8 cellular contexts compared by ENCODE assay signal in the genomic region with DNA sequence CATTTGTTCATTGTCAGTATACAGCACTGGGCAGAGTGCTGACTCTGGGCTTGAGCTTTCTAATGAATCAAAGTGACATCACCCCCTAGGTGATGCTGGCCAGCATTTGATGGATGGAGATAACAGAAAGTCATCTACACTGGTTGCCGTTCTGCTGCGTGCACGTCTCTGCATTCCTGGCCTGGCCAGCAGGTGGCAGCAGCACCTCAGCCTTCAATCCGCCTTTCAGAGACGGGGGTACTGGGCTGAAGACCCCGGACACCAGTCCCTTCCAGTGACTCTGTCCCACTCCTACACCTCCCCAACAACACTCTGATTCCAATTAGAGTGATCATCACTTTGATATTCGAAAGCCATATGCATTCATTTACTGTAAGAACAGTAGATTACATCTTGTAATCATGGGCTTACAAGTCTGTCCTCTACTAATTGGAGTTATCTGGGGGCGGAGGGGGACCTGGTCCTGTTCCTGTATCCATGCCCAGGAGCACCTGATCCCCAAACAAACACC. TPM values are rescaled to one million over a fixed set of nuclear protein-coding genes. Genes with fewer than 3 reads are reported as not detected.
DNase-seq lines count a peak whose midpoint lies in the region; ATAC-seq and TF ChIP-seq lines count a peak whose summit lies in the region.

No MANE protein-coding gene starts in this region.

- no peak overlapping the region for H3K9ac ChIP-seq in DND-41 (ENCODE audit: low read depth, low read length)

- peak; percentile 87 for ATAC-seq in DND-41 (ENCODE audit: insufficient read depth, low read depth)
- ATAC-seq in upper lobe of right lung, result peak; percentile 81
- no peak for ATAC-seq in GM21576 (IDR thresholded peaks at IDR 0.05; ENCODE audit: unreplicated experiment)

- no TSS peak for BruUV-seq in PC-9 (replicated peaks; lab: Mats Ljungman, UMichigan)

- H3K27me3 ChIP-seq in DND-41 (ENCODE audit: insufficient read depth, low read length, poor library complexity) (no peaks in the 10 kb centered on the region), PC-9 (ENCODE audit: insufficient read depth, low read depth) (no peaks in the 10 kb centered on the region), upper lobe of right lung (no peaks in the 10 kb centered on the region)

- H3K36me3 ChIP-seq in DND-41 (ENCODE audit: insufficient read depth, low read length) (no peaks in the 10 kb centered on the region), PC-9 (ENCODE audit: low read depth) (no peaks in the 10 kb centered on the region), upper lobe of right lung (no peaks in the 10 kb centered on the region)

- H3K27ac ChIP-seq in DND-41 (ENCODE audit: low read length), result no peak overlapping the region
- no peak overlapping the region for H3K27ac ChIP-seq in PC-9
- H3K27ac ChIP-seq in upper lobe of right lung, result no peak overlapping the region

- no peaks in the 10 kb centered on the region for H3F3A ChIP-seq in PC-9 (ENCODE audit: insufficient read depth, low read depth)

- DNase-seq in DND-41 (peak; percentile 52), HCEC 1CT (peak; percentile 21), PC-9 (peak; percentile 51 to 63), fibroblast of the aortic adventitia (ENCODE audit: low read depth) (peak; percentile 50), occipital lobe (lab: John Stamatoyannopoulos, UW) (peak; percentile 23), upper lobe of right lung (no peak)
- peak; percentile 71 to 76 for DNase-seq in activated T-cell treated with anti-CD3 and anti-CD28 coated beads, Interleukin-2, amount 50 U/mL, for 48 hours

- H3K4me1 ChIP-seq in DND-41 (ENCODE audit: insufficient read depth, low read length), result no peaks in the 10 kb centered on the region
- no peaks in the 10 kb centered on the region for H3K4me1 ChIP-seq in PC-9 (replicated peaks; ENCODE audit: insufficient read depth)
- H3K4me1 ChIP-seq in upper lobe of right lung, result no peaks in the 10 kb centered on the region

- H3K9me3 ChIP-seq in DND-41 (ENCODE audit: insufficient read depth, low read length, severe bottlenecking) (no peaks in the 10 kb centered on the region), PC-9 (ENCODE audit: insufficient read depth, low read depth) (no peaks in the 10 kb centered on the region), upper lobe of right lung (no peaks in the 10 kb centered on the region)

- TF ChIP-seq CTCF in DND-41 (IDR thresholded peaks at IDR 0.05; ENCODE audit: borderline replicate concordance, extremely low read depth, low read length, poor library complexity, severe bottlenecking) (peak; percentile 98), PC-9 (conservative IDR thresholded peaks at IDR 0.05) (peak; percentile 99), fibroblast of the aortic adventitia (IDR thresholded peaks at IDR 0.05; ENCODE audit: insufficient read depth, low read length) (peak; percentile 98), upper lobe of right lung (IDR thresholded peaks at IDR 0.05) (peak; percentile 99)

- no peaks in the 10 kb centered on the region for H4K20me1 ChIP-seq in DND-41 (ENCODE audit: insufficient read depth, low read length)
- no peaks in the 10 kb centered on the region for H4K20me1 ChIP-seq in PC-9 (ENCODE audit: insufficient read depth)

- POLR2A ChIA-PET in PC-9 (lab: Charles Lee; ENCODE audit: unreplicated experiment), result no interaction called here

- H3K79me2 ChIP-seq in DND-41 (ENCODE audit: insufficient read depth, low read length) (no peaks in the 10 kb centered on the region), PC-9 (ENCODE audit: low read depth) (no peaks in the 10 kb centered on the region)

- H2AFZ ChIP-seq in DND-41 (ENCODE audit: low read depth, low read length) (no peak overlapping the region), PC-9 (no peak overlapping the region)

- H3K4me2 ChIP-seq in DND-41 (ENCODE audit: insufficient read depth, low read length) (no peak overlapping the region), PC-9 (no peak overlapping the region)

- no peaks in the 10 kb centered on the region for H3K9me2 ChIP-seq in PC-9 (ENCODE audit: insufficient read depth)

- CTCF ChIA-PET in PC-9 (lab: Charles Lee), result interaction anchor here (0.5 to 2.6 kb wide), 3 partner anchors 28 to 114 kb away, joined by 3 to 15 read pairs (median 4); no protein-coding TSS in a partner anchor

- intact Hi-C loops in PC-9 (cut with micrococcal nuclease; ENCODE audit: unreplicated experiment) (loop anchor here (1.0 to 10.0 kb wide), 5 partner anchors 37 to 919 kb away; no protein-coding TSS in a partner anchor), upper lobe of right lung (cut with DNase I) (loop anchor here (2.0 kb wide), 1 partner anchor 113 kb away; no protein-coding TSS in a partner anchor)

- H3K4me3 ChIP-seq in DND-41 (ENCODE audit: low read depth in 1 of 2, low read length in 2 of 2) (no peak overlapping the region), PC-9 (no peak overlapping the region), fibroblast of the aortic adventitia (ENCODE audit: low read depth, low read length) (no peak overlapping the region), upper lobe of right lung (no peak overlapping the region)

RNA-seq across cellular contexts. Expression of a gene that starts 6.0 kb away (rescaled TPM):
- 0.52 TPM in 1 of 2 replicates, not detected in the other for total RNA-seq in PC-9 (2021)
- 1.1 TPM in 1 of 2 replicates, not detected in the other for total RNA-seq in fibroblast of the aortic adventitia (ENCODE audit: low replicate concordance)
- total RNA-seq in occipital lobe, result not detected
- not detected for total RNA-seq in upper lobe of right lung

RNA-seq across cellular contexts. Expression of a gene that starts 56.1 kb away (rescaled TPM):
- total RNA-seq in PC-9 (2021), result 48.4 and 52.0 TPM in 2 replicates
- total RNA-seq in fibroblast of the aortic adventitia (ENCODE audit: low replicate concordance), result 35.5 and 41.8 TPM in 2 replicates
- total RNA-seq in occipital lobe, result 84.2 TPM
- 59.0 TPM for total RNA-seq in upper lobe of right lung
